Comparison of ENCODE assay signal across 9 cellular contexts in the genomic region with DNA sequence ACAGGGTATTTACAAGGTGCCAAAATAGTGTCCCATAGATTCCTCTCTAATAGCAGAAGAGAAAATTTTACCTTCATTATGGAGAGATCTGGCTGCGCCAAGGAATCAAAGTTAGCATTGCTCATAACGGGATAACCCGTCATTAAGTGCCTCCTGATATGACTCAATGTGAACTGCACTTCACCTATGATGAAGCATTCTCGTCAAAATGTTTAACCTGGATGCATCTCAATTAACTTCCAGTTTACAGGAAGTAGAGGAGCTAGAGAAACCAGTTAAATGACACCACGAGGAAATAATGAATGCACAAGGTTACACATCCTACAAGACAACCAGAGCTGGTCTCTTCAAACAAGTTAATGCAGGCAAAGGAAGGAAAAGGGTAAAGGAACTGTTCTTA. TPM values are rescaled to one million over a fixed set of nuclear protein-coding genes. Genes with fewer than 3 reads are reported as not detected.
DNase-seq lines count a peak whose midpoint lies in the region; ATAC-seq and TF ChIP-seq lines count a peak whose summit lies in the region.
"Had no signal": no experiment of that assay in that cellular context is flagged by ENCODE, and none has a peak within 500 bp of the region (broad histone marks: within the 10 kb centered on the region; RNA-seq: fewer than 3 reads in every experiment).

No MANE protein-coding gene starts in this region.

- H3K36me3 Mint-ChIP-seq in CD14-positive monocyte = peaks cover 32 to 40% of the 10 kb centered on the region in 2 donors
- peaks cover 18% of the 10 kb centered on the region for H3K36me3 Mint-ChIP-seq in activated naive CD8-positive, alpha-beta T cell

- peak overlapping the region in 4 of 7 donors; percentile 5 to 76 (median 13) for H3K27ac Mint-ChIP-seq in CD14-positive monocyte
- peak overlapping the region; percentile 59 for H3K27ac Mint-ChIP-seq in activated naive CD8-positive, alpha-beta T cell

- H3K4me1 Mint-ChIP-seq in CD14-positive monocyte = peaks cover 47% of the 10 kb centered on the region
- H3K4me1 Mint-ChIP-seq in activated naive CD8-positive, alpha-beta T cell (ENCODE audit: low read depth) = peaks cover 62% of the 10 kb centered on the region

- peak; percentile 75 for ATAC-seq in GM18907 (IDR thresholded peaks at IDR 0.05; ENCODE audit: unreplicated experiment)
- ATAC-seq in HG02981 (IDR thresholded peaks at IDR 0.05; ENCODE audit: unreplicated experiment) = peak; percentile 78

- DNase-seq in CD14-positive monocyte (ENCODE audit: low spot score) = no peak
- DNase-seq in NCI-H1092 (lab: John Stamatoyannopoulos, UW) = no peak
- DNase-seq in stimulated activated naive CD4-positive, alpha-beta T cell treated with Interleukin-2 at 50 U/mL for 16 hours (lab: John Stamatoyannopoulos, UW) = no peak
- DNase-seq in activated effector memory CD4-positive, alpha-beta T cell treated with Interleukin-2 at 50 U/mL for 16 hours = no peak
- DNase-seq in C1 segment of cervical spinal cord (lab: John Stamatoyannopoulos, UW) = no peak
- DNase-seq: NCI-H82 had no signal

- no peak for TF ChIP-seq CTCF in CD14-positive monocyte (IDR thresholded peaks at IDR 0.05)

- H3K9me3 Mint-ChIP-seq in CD14-positive monocyte = no peaks in the 10 kb centered on the region
- no peaks in the 10 kb centered on the region for H3K9me3 Mint-ChIP-seq in activated naive CD8-positive, alpha-beta T cell (ENCODE audit: low read depth)

- no peak overlapping the region for H3K4me3 Mint-ChIP-seq in CD14-positive monocyte
- H3K4me3 Mint-ChIP-seq in activated naive CD8-positive, alpha-beta T cell = peak overlapping the region; percentile 30

- intact Hi-C loops in CD14-positive monocyte (cut with micrococcal nuclease) = no loop called here

- H3K27me3 Mint-ChIP-seq in CD14-positive monocyte (ENCODE audit: low read depth in 3 of 3) = peaks cover 0 to 1% (median 0%) of the 10 kb centered on the region in 3 donors
- H3K27me3 Mint-ChIP-seq in activated naive CD8-positive, alpha-beta T cell = no peaks in the 10 kb centered on the region

RNA-seq across cellular contexts. Expression of a gene that starts 17.2 kb away (rescaled TPM):
- polyA plus RNA-seq in CD14-positive monocyte = 10 to 100 TPM; 18.2 to 24.5 TPM
